In the genomic region with DNA sequence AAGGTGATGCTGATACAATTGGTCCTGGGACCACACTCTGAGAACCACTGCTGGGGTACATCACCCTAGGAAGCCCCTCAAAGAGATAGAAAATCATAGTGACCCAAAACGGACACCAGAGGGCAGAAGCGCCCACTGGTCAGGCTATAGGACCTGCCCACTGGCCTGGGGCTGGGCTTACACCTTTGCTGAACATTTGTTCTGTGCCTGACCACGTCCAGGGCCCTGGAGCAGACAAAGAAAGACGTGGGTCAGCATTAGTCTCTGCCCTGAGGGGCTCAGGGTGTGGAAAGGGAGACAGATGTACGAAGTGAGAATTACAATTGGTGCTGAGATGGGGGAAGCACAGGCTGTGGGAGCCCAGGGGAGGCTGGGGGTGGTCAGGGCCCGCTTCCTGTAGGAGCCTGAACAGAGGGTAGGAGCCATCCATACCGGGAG, we compare ENCODE assay signal across 3 cellular contexts.
A peak's percentile ranks its signal among the peaks of the same experiment; 100 is the strongest.
TF ChIP-seq lines count a peak whose summit lies in the region.

No MANE protein-coding gene starts in this region.

TF ChIP-seq in IMR-90, 13 proteins besides CTCF, POLR2A, EP300 and RAD21:
- TF ChIP-seq SMC3 (IDR thresholded peaks at IDR 0.05; ENCODE audit: low read depth, low read length), result peak; percentile 96
- no peak for TF ChIP-seq NFE2L2 (IDR thresholded peaks at IDR 0.05; ENCODE audit: low read depth, low read length)
- TF ChIP-seq, protein P1, sequence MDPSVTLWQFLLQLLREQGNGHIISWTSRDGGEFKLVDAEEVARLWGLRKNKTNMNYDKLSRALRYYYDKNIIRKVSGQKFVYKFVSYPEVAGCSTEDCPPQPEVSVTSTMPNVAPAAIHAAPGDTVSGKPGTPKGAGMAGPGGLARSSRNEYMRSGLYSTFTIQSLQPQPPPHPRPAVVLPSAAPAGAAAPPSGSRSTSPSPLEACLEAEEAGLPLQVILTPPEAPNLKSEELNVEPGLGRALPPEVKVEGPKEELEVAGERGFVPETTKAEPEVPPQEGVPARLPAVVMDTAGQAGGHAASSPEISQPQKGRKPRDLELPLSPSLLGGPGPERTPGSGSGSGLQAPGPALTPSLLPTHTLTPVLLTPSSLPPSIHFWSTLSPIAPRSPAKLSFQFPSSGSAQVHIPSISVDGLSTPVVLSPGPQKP (IDR thresholded peaks at IDR 0.05; ENCODE audit: borderline replicate concordance, low read depth, low read length), result no peak
- TF ChIP-seq CHD1 (IDR thresholded peaks at IDR 0.05; ENCODE audit: low read depth, low read length), result no peak
- TF ChIP-seq RFX5 (IDR thresholded peaks at IDR 0.05; ENCODE audit: low read depth, low read length), result no peak
- TF ChIP-seq, protein P2, sequence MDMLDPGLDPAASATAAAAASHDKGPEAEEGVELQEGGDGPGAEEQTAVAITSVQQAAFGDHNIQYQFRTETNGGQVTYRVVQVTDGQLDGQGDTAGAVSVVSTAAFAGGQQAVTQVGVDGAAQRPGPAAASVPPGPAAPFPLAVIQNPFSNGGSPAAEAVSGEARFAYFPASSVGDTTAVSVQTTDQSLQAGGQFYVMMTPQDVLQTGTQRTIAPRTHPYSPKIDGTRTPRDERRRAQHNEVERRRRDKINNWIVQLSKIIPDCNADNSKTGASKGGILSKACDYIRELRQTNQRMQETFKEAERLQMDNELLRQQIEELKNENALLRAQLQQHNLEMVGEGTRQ (IDR thresholded peaks at IDR 0.05; ENCODE audit: low read depth, low read length), result no peak

TF ChIP-seq in SK-N-SH, 30 proteins besides CTCF, POLR2A, EP300 and RAD21:
- peak; percentile 37; the same call in 1 of the 2 replicates for TF ChIP-seq RCOR1 (IDR thresholded peaks at IDR 0.05; ENCODE audit: low read length)
- TF ChIP-seq RFX5 (IDR thresholded peaks at IDR 0.05; ENCODE audit: low read length), result peak; percentile 31; the same call in 1 of the 2 replicates
- peak; percentile 90 for TF ChIP-seq SMC3 (IDR thresholded peaks at IDR 0.05; ENCODE audit: low read depth, low read length)
- TF ChIP-seq MXI1 (IDR thresholded peaks at IDR 0.05; ENCODE audit: low read depth, low read length), result peak; percentile 9; the same call in 1 of the 2 replicates
- TF ChIP-seq TAF1 (IDR thresholded peaks at IDR 0.05; ENCODE audit: borderline replicate concordance, low read depth, low read length), result no peak
- TF ChIP-seq YY1 (IDR thresholded peaks at IDR 0.05; ENCODE audit: low read depth), result no peak

TF ChIP-seq in H1, 55 proteins besides CTCF, POLR2A, EP300 and RAD21:
- TF ChIP-seq BRCA1 (IDR thresholded peaks at IDR 0.05; ENCODE audit: low read depth, low read length), result no peak
- no peak for TF ChIP-seq GTF2F1 (IDR thresholded peaks at IDR 0.05; ENCODE audit: borderline replicate concordance, low read depth, low read length)
- TF ChIP-seq, protein P3, sequence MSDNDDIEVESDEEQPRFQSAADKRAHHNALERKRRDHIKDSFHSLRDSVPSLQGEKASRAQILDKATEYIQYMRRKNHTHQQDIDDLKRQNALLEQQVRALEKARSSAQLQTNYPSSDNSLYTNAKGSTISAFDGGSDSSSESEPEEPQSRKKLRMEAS (IDR thresholded peaks at IDR 0.05), result no peak
- TF ChIP-seq TAF1 (IDR thresholded peaks at IDR 0.05; ENCODE audit: low read depth, low read length), result 0 out of 2 replicates have a peak, but pooled peaks have one; percentile 28
- TF ChIP-seq TCF12 (IDR thresholded peaks at IDR 0.05; ENCODE audit: low read depth, low read length), result no peak
- TF ChIP-seq SP4 (IDR thresholded peaks at IDR 0.05; ENCODE audit: low read length), result no peak
- TF ChIP-seq CEBPB (IDR thresholded peaks at IDR 0.05; ENCODE audit: low read depth, low read length), result no peak
- TF ChIP-seq EGR1 (IDR thresholded peaks at IDR 0.05; ENCODE audit: borderline replicate concordance, low read depth, low read length), result 0 out of 2 replicates have a peak, but pooled peaks have one; percentile 14
- no peak for TF ChIP-seq BACH1 (IDR thresholded peaks at IDR 0.05; ENCODE audit: low read length)
- TF ChIP-seq, protein P4, sequence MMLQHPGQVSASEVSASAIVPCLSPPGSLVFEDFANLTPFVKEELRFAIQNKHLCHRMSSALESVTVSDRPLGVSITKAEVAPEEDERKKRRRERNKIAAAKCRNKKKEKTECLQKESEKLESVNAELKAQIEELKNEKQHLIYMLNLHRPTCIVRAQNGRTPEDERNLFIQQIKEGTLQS (IDR thresholded peaks at IDR 0.05; ENCODE audit: insufficient read depth, low read depth, low read length), result no peak
- no peak for TF ChIP-seq JUND (IDR thresholded peaks at IDR 0.05; ENCODE audit: low read length)
- TF ChIP-seq ASH2L (IDR thresholded peaks at IDR 0.05; ENCODE audit: low read length), result peak; percentile 29
- TF ChIP-seq SP2 (IDR thresholded peaks at IDR 0.05; ENCODE audit: low read length), result no peak
- TF ChIP-seq, protein P5, sequence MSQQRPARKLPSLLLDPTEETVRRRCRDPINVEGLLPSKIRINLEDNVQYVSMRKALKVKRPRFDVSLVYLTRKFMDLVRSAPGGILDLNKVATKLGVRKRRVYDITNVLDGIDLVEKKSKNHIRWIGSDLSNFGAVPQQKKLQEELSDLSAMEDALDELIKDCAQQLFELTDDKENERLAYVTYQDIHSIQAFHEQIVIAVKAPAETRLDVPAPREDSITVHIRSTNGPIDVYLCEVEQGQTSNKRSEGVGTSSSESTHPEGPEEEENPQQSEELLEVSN (IDR thresholded peaks at IDR 0.05), result no peak
